8 cellular contexts compared by ENCODE assay signal in the genomic region with DNA sequence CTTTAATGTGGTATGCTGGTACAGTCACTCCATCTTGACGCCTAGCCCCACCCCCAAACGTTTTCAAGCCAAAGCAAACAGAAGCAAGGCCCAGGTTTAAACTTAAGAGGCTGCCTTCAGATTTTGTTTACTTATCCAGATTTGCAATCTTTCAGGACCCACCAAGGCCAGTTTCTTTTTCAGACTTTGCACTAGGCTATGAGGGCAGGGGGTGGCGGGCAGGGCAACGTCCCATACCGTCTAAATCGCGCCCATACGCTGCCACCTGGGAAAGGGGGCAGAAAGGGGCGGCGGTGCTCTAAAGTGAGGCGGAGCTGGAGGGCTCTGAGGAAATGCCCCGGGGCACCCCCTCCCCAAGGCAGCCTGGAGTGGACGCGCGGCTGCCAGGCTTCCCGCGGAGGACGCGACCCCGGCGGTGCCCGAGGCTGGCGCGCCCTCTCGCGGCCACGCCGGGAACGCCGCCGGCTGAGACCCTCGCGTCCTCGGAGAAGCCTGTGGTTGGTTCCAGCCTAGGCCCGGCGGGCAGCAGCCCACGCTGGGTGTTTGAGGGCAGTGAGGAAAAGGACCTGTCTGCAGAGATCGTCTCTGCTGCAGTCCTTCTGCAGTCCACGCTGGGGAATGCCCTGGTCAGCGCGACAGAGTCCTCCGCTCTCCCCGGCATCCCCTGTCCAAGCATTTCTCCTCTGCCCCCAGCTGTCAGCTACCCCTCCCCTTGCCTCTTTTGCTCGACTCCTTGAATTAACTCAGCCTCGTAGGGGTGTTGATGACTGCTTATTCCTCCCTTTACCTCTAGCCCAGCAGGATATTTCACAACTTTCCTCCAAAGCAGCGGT.
DNase-seq lines count a peak whose midpoint lies in the region; ATAC-seq and TF ChIP-seq lines count a peak whose summit lies in the region.

No MANE protein-coding gene starts in this region.

- H3K27me3 ChIP-seq in AG04450 (ENCODE audit: control insufficient read depth, insufficient read depth, low read length) (no peaks in the 10 kb centered on the region), OCI-LY3 (ENCODE audit: low read depth, low read length) (peaks cover 52% of the 10 kb centered on the region), tibial nerve (no peaks in the 10 kb centered on the region)

- 9 to 20% methylated on average over 22 to 46 of the region's 46 CpGs for WGBS in tibial nerve, 2 donors

- no peaks in the 10 kb centered on the region for H3K9me3 ChIP-seq in AG04450 (ENCODE audit: control insufficient read depth, insufficient read depth, low read length)
- H3K9me3 ChIP-seq in OCI-LY3 (ENCODE audit: insufficient read depth, low read length), result no peaks in the 10 kb centered on the region
- H3K9me3 ChIP-seq in tibial nerve, result peaks cover 0 to 4% (median 0%) of the 10 kb centered on the region in 4 donors

- TF ChIP-seq CTCF in AG04450 (IDR thresholded peaks at IDR 0.05; ENCODE audit: low read depth, low read length) (peak; percentile 82), OCI-LY3 (IDR thresholded peaks at IDR 0.05; ENCODE audit: low read depth, low read length) (peak; percentile 95), fibroblast of the aortic adventitia (IDR thresholded peaks at IDR 0.05; ENCODE audit: insufficient read depth, low read length) (peak; percentile 63), omental fat pad (IDR thresholded peaks at IDR 0.05) (peak in 1 of 3 donors; percentile 75), tibial nerve (IDR thresholded peaks at IDR 0.05) (peak; percentile 91 to 97 (median 95))

- H3K36me3 ChIP-seq in OCI-LY3 (replicated peaks; ENCODE audit: low read depth, low read length) (no peaks in the 10 kb centered on the region), tibial nerve (no peaks in the 10 kb centered on the region)

- H2AFZ ChIP-seq in OCI-LY3 (ENCODE audit: low read depth, low read length), result peak overlapping the region; percentile 76

- H3K4me3 ChIP-seq in AG04450 (ENCODE audit: low read depth, low read length) (peak overlapping the region; percentile 50), OCI-LY3 (ENCODE audit: low read length) (peak overlapping the region; percentile 75), fibroblast of the aortic adventitia (ENCODE audit: low read depth, low read length) (peak overlapping the region; percentile 54), tibial nerve (peak overlapping the region; percentile 15 to 51 (median 38))

- TF ChIP-seq EP300 in tibial nerve (IDR thresholded peaks at IDR 0.05), result no peak

- POLR2A ChIA-PET in AG04450 (lab: Yijun Ruan, JAX), result no interaction called here

- CTCF ChIA-PET in AG04450 (lab: Charles Lee), result interaction anchor here (0.6 to 2.0 kb wide), 7 partner anchors 9 to 424 kb away, joined by 3 to 7 read pairs (median 4); no protein-coding TSS in a partner anchor

- TF ChIP-seq POLR2A in tibial nerve (IDR thresholded peaks at IDR 0.05), result no peak

- H3K9ac ChIP-seq in OCI-LY3 (ENCODE audit: low read length), result peak overlapping the region; percentile 38

- H4K20me1 ChIP-seq in OCI-LY3 (ENCODE audit: insufficient read depth, low read length), result no peaks in the 10 kb centered on the region

- ATAC-seq in omental fat pad (ENCODE audit: low FRiP score), result peak; percentile 74
- no peak for ATAC-seq in GM18858 (IDR thresholded peaks at IDR 0.05; ENCODE audit: unreplicated experiment)

- no peaks in the 10 kb centered on the region for H3K4me1 ChIP-seq in OCI-LY3 (ENCODE audit: low read length)
- H3K4me1 ChIP-seq in tibial nerve, result peaks cover 0 to 18% (median 9%) of the 10 kb centered on the region in 4 donors

- H3K79me2 ChIP-seq in OCI-LY3 (ENCODE audit: low read length), result no peaks in the 10 kb centered on the region

- H3K4me2 ChIP-seq in OCI-LY3 (ENCODE audit: low read length), result peak overlapping the region; percentile 77

- DNase-seq in AG04450 (ENCODE audit: low read depth, low spot score) (no peak), GOT3 (lab: John Stamatoyannopoulos, UW) (peak; percentile 23), activated T-helper 1 cell treated with Interleukin-2 at 50 U/mL for 16 hours (ENCODE audit: low read depth) (peak; percentile 33), fibroblast of the aortic adventitia (ENCODE audit: low read depth) (peak; percentile 16), omental fat pad (ENCODE audit: low spot score) (no peak), tibial nerve (ENCODE audit: low spot score in 2 of 2) (no peak)

- H3K27ac ChIP-seq in AG04450 (ENCODE audit: low read depth, low read length) (no peak overlapping the region), OCI-LY3 (ENCODE audit: low read length) (no peak overlapping the region), tibial nerve (peak overlapping the region in 1 of 4 donors; percentile 43)

Comparison
In these comparisons a context has a peak if more than half of its experiments do, and no peak if none do; other contexts are left out.
1. DNase-seq: peak in GOT3 (single experiment), activated T-helper 1 cell treated with Interleukin-2 at 50 U/mL for 16 hours (single experiment) and fibroblast of the aortic adventitia (single experiment); none in AG04450 (single experiment), omental fat pad (single experiment) and tibial nerve (0 of 2).
2. Peak in every context shown above with its lines, with median percentiles within 50 percentile points of each other: H3K4me3 ChIP-seq.